In the genomic region with DNA sequence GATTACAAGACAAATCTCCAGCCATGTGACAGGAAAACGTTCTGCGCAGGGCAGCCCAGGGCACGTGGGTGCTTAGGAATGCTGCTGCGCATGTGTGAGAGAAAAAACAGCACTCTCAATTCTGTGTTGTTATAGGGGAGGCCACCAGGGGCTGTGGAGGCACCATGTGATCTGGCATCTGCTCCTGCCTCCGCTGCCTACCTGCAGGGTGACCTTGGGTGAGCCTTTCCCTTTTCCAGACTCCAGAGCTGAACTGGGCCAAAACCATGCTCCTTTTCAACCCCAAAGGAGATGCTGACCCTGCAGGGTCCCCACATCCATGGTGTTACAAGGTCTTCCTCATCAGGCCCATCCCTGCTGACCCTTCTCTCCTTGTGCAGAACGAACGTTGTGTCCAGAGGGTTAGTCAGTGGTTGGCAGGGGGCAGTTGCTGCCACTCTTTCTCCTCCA, we compare ENCODE assay signal across 16 cellular contexts.
A peak's percentile ranks its signal among the peaks of the same experiment; 100 is the strongest.
DNase-seq lines count a peak whose midpoint lies in the region; ATAC-seq, FAIRE-seq and TF ChIP-seq lines count a peak whose summit lies in the region.
"Had no signal": no experiment of that assay in that cellular context is flagged by ENCODE, and none has a peak within 500 bp of the region (broad histone marks: within the 10 kb centered on the region; RNA-seq: fewer than 3 reads in every experiment).

No MANE protein-coding gene starts in this region.

- H3K9me3 ChIP-seq in testis = no peaks in the 10 kb centered on the region
- H3K9me3 ChIP-seq: SJSA1 had no signal

- peaks cover 5% of the 10 kb centered on the region for H3K4me1 ChIP-seq in testis
- H3K4me1 ChIP-seq: SJSA1 had no signal

- intact Hi-C loops in testis (cut with DNase I; ENCODE audit: low total_unique reads) = no loop called here
- intact Hi-C loops in sciatic nerve (cut with DNase I) = loop anchor here (10.0 kb wide), 1 partner anchor 137 kb away; no protein-coding TSS in a partner anchor

- TF ChIP-seq CTCF in testis (IDR thresholded peaks at IDR 0.05) (no peak), D721Med (IDR thresholded peaks at IDR 0.05; ENCODE audit: insufficient read depth, missing control alignments) (no peak)

- DNase-seq in DMS53 (lab: John Stamatoyannopoulos, UW) (peak; percentile 12), DMS53 treated with DMSO at 0.1 percent for 48 hours (lab: John Stamatoyannopoulos, UW; ENCODE audit: unreplicated experiment) (no peak), SK-MEL-5 (ENCODE audit: low read depth, low spot score) (peak; percentile 37), iPS-NIHi11 (ENCODE audit: low spot score) (peak; percentile 71), testis (peak; percentile 6), D721Med (ENCODE audit: insufficient read length, low spot score) (no peak), GOT3 (lab: John Stamatoyannopoulos, UW) (no peak), sciatic nerve (ENCODE audit: low spot score) (no peak)
- DNase-seq: activated naive CD8-positive, alpha-beta T cell treated with anti-CD3 and anti-CD28 coated beads, Interleukin-2, amount 10 ng/mL, durations not matched to agents 7 days and 5 days; heart right ventricle; left ventricle myocardium superior; NCI-H2029; NK-92 treated with Interleukin-12 subunit alpha and Interleukin-12 subunit beta, amount 100 ng/mL, for 24 hours had no signal

- no peak for ATAC-seq in sciatic nerve
- ATAC-seq: left ventricle myocardium superior; natural killer cell treated with Interleukin-12 subunit alpha and Interleukin-12 subunit beta and Interleukin-15 and Interleukin-18, amount 100 ng/mL, for 72 hours had no signal

- in situ Hi-C loops in SK-MEL-5 (cut with HindIII; ENCODE audit: low pct_unique_long_range_greater_than_20kb, low sequenced_read_pairs) = no loop called here

- no peak overlapping the region for H3K4me3 ChIP-seq in testis
- H3K4me3 ChIP-seq: heart right ventricle, SJSA1, skin epidermis had no signal

- H3K36me3 ChIP-seq in testis (ENCODE audit: low read depth, missing control alignments) = no peaks in the 10 kb centered on the region
- H3K36me3 ChIP-seq: heart right ventricle, SJSA1 had no signal

- no peak for TF ChIP-seq POLR2A in testis (IDR thresholded peaks at IDR 0.05)

- no peaks in the 10 kb centered on the region for H3K27me3 ChIP-seq in testis
- H3K27me3 ChIP-seq: SJSA1 had no signal

- FAIRE-seq in D721Med (lab: Jason Lieb, UNC) = no peak

- WGBS in testis, 2 donors = 70 to 72% methylated on average over 7 of the region's 7 CpGs

- no peak overlapping the region for H3K27ac ChIP-seq in testis
- H3K27ac ChIP-seq: heart right ventricle, SJSA1, skin epidermis had no signal

Comparison
In these comparisons a context has a peak if more than half of its experiments do, and no peak if none do; other contexts are left out.
1. DNase-seq: peak in DMS53 (single experiment), SK-MEL-5 (single experiment), iPS-NIHi11 (single experiment) and testis (single experiment); none in DMS53 treated with DMSO at 0.1 percent for 48 hours (single experiment), D721Med (single experiment), GOT3 (single experiment) and sciatic nerve (single experiment).